1 cellular context compared by ENCODE assay signal in the genomic region with DNA sequence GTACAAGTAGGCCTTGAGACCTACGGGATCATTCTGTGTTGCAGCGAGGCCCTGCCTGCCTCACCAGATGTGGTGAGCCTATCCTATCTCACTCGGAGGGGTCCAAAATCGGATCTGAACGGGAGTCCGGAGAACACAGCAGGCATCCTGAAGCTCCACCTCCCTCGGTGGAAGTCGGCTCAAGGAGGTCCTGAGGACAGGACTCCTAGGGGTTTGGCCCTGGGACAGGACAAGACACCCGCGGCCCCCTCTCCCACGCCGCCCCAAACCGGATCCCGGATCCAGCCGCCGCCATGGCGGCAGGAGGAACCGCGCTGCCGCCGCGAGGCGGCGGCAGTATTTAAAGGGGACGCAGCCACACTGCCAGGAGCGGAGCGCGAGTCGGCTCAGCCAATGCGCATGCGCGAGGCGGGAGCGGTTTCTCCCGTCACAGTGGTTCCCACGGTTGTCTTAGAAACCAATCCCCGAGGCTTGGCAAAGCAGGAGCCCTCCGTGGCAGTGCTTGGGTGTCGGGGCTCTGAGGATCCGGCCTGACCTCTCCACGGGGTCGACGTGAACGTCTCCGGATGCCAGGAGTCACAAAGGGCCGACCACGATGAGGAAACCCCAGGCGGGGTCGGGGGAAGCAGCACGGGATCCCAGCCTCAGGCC.
A peak's percentile ranks its signal among the peaks of the same experiment; 100 is the strongest.
TF ChIP-seq lines count a peak whose summit lies in the region.

No MANE protein-coding gene starts in this region.

TF ChIP-seq in K562, 482 proteins besides CTCF, POLR2A, EP300 and RAD21 (continued from another document):
- TF ChIP-seq E2F6 (IDR thresholded peaks at IDR 0.05; ENCODE audit: borderline replicate concordance in 1 of 2, extremely low read depth in 1 of 2, insufficient read depth in 1 of 2, insufficient read length in 1 of 2, low read depth in 1 of 2, low read length in 1 of 2, poor library complexity in 1 of 2, severe bottlenecking in 1 of 2) (peak in 1 of 2 experiments; percentile 89), POLR2AphosphoS5 (IDR thresholded peaks at IDR 0.05; ENCODE audit: control insufficient read depth, insufficient read depth, low read depth, low read length) (peak; percentile 32; the same call in 1 of the 2 replicates), EP400 (IDR thresholded peaks at IDR 0.05) (peak; percentile 72), ZFX (CRISPR knock-in tag; IDR thresholded peaks at IDR 0.05) (peak; percentile 74), ZFP91 (CRISPR knock-in tag; IDR thresholded peaks at IDR 0.05) (peak; percentile 88), KDM5B (IDR thresholded peaks at IDR 0.05; ENCODE audit: insufficient replicate concordance, low read depth, low read length) (peak; percentile 28), CGGBP1 (CRISPR knock-in tag; IDR thresholded peaks at IDR 0.05) (peak; percentile 41; the same call in 1 of the 2 replicates), RFX1 (IDR thresholded peaks at IDR 0.05) (peak; percentile 74), ZNF766 (CRISPR knock-in tag; conservative IDR thresholded peaks at IDR 0.05) (0 out of 2 replicates have a peak, but pooled peaks have one; percentile 51), NRF1 (conservative IDR thresholded peaks at IDR 0.05 in 1 of 2, IDR thresholded peaks at IDR 0.05 in 1 of 2) (peak; percentile 95), EGR1 (conservative IDR thresholded peaks at IDR 0.05) (peak; percentile 29; the same call in 1 of the 2 replicates), GABPA (tag; conservative IDR thresholded peaks at IDR 0.05; ENCODE audit: low read depth) (0 out of 2 replicates have a peak, but pooled peaks have one; percentile 24), RBFOX2 (IDR thresholded peaks at IDR 0.05; ENCODE audit: low read depth, low read length) (peak; percentile 82)
- TF ChIP-seq, protein P1, sequence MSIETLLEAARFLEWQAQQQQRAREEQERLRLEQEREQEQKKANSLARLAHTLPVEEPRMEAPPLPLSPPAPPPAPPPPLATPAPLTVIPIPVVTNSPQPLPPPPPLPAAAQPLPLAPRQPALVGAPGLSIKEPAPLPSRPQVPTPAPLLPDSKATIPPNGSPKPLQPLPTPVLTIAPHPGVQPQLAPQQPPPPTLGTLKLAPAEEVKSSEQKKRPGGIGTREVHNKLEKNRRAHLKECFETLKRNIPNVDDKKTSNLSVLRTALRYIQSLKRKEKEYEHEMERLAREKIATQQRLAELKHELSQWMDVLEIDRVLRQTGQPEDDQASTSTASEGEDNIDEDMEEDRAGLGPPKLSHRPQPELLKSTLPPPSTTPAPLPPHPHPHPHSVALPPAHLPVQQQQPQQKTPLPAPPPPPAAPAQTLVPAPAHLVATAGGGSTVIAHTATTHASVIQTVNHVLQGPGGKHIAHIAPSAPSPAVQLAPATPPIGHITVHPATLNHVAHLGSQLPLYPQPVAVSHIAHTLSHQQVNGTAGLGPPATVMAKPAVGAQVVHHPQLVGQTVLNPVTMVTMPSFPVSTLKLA (conservative IDR thresholded peaks at IDR 0.05), result 0 out of 4 replicates have a peak, but pooled peaks of 1 of the 2 experiments have one; percentile 24
- TF ChIP-seq, protein P2, sequence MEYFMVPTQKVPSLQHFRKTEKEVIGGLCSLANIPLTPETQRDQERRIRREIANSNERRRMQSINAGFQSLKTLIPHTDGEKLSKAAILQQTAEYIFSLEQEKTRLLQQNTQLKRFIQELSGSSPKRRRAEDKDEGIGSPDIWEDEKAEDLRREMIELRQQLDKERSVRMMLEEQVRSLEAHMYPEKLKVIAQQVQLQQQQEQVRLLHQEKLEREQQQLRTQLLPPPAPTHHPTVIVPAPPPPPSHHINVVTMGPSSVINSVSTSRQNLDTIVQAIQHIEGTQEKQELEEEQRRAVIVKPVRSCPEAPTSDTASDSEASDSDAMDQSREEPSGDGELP (CRISPR knock-in tag; IDR thresholded peaks at IDR 0.05; ENCODE audit: borderline replicate concordance), result peak; percentile 37; the same call in 1 of the 2 replicates
- TF ChIP-seq, protein P3, sequence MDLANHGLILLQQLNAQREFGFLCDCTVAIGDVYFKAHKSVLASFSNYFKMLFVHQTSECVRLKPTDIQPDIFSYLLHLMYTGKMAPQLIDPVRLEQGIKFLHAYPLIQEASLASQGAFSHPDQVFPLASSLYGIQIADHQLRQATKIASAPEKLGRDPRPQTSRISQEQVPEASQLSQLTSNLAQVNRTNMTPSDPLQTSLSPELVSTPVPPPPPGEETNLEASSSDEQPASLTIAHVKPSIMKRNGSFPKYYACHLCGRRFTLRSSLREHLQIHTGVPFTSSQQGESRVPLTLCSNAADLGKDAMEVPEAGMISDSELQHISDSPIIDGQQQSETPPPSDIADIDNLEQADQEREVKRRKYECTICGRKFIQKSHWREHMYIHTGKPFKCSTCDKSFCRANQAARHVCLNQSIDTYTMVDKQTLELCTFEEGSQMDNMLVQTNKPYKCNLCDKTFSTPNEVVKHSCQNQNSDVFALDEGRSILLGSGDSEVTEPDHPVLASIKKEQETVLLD (IDR thresholded peaks at IDR 0.05), result peak; percentile 86
